Comparison of ENCODE assay signal across 17 cellular contexts in the genomic region with DNA sequence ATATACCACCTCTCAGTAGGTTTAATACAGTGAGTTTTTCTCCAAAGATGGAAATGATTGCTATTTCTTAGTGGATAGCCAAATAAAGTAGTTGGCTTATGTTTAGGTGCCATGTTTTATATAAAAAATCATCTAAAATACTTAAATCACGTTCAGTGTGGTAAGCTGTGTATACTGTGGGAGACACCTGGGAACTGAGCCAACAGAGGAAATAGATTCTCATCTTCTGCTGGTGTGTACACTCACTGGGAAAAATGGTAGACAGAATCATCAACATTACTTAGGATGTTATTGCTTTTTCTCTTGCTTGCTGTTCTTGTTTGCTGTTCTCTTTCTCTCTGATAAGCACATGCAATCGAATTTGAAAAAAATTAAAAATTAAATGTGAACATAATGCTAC.
DNase-seq lines count a peak whose midpoint lies in the region; FAIRE-seq and TF ChIP-seq lines count a peak whose summit lies in the region.
"Had no signal": no experiment of that assay in that cellular context is flagged by ENCODE, and none has a peak within 500 bp of the region (broad histone marks: within the 10 kb centered on the region; RNA-seq: fewer than 3 reads in every experiment).

No MANE protein-coding gene starts in this region.

- H4K20me1 ChIP-seq in astrocyte (ENCODE audit: insufficient read depth, low read length) = no peaks in the 10 kb centered on the region

- H3K36me3 Mint-ChIP-seq in astrocyte (ENCODE audit: low read depth, unreplicated experiment) = no peaks in the 10 kb centered on the region
- no peaks in the 10 kb centered on the region for H3K36me3 Mint-ChIP-seq in T-helper 2 cell treated with Interferon-gamma antibody and Interleukin-4, amounts not matched to agents 5 μg/mL and 100 μg/mL, for 36 hours (ENCODE audit: low read depth)
- H3K36me3 Mint-ChIP-seq: activated naive CD8-positive, alpha-beta T cell; WTC11 had no signal

- H3K27ac ChIP-seq in astrocyte (ENCODE audit: low read depth, low read length) (no peak overlapping the region), stomach (no peak overlapping the region)
- H3K27ac ChIP-seq: A549, parathyroid adenoma, spleen, thoracic aorta had no signal

- FAIRE-seq in astrocyte (lab: Jason Lieb, UNC) (no peak), urothelium cell line (lab: Jason Lieb, UNC) (no peak)
- FAIRE-seq: A549, islet of Langerhans had no signal

- TF ChIP-seq CTCF in astrocyte (IDR thresholded peaks at IDR 0.05; ENCODE audit: insufficient read depth, low read depth, low read length) (no peak), stomach (IDR thresholded peaks at IDR 0.05) (no peak)

- H3K9ac ChIP-seq in astrocyte (ENCODE audit: low read length) = no peak overlapping the region
- H3K9ac ChIP-seq: parathyroid adenoma had no signal

- no peaks in the 10 kb centered on the region for H3K4me1 ChIP-seq in astrocyte (ENCODE audit: insufficient read depth, low read length)
- H3K4me1 ChIP-seq in stomach = no peaks in the 10 kb centered on the region
- H3K4me1 ChIP-seq: A549, parathyroid adenoma, spleen had no signal

- no peak overlapping the region for H3K4me2 ChIP-seq in astrocyte (ENCODE audit: low read length)
- H3K4me2 ChIP-seq: A549 had no signal

- 18 to 33% (median 23%) methylated on average over 2 of the region's 2 CpGs for WGBS in stomach, 5 donors

- no peak overlapping the region for H2AFZ ChIP-seq in astrocyte (ENCODE audit: low read depth, low read length)
- H2AFZ ChIP-seq: parathyroid adenoma had no signal

- no peaks in the 10 kb centered on the region for H3K9me3 Mint-ChIP-seq in astrocyte (ENCODE audit: unreplicated experiment)
- H3K9me3 Mint-ChIP-seq in T-helper 2 cell treated with Interferon-gamma antibody and Interleukin-4, amounts not matched to agents 5 μg/mL and 100 μg/mL, for 36 hours = no peaks in the 10 kb centered on the region
- H3K9me3 Mint-ChIP-seq: WTC11 had no signal

- H3K27me3 Mint-ChIP-seq in astrocyte (ENCODE audit: low read depth, unreplicated experiment) = peaks cover 2% of the 10 kb centered on the region
- H3K27me3 Mint-ChIP-seq in T-helper 2 cell treated with Interferon-gamma antibody and Interleukin-4, amounts not matched to agents 5 μg/mL and 100 μg/mL, for 36 hours (ENCODE audit: low read depth) = peaks cover 8% of the 10 kb centered on the region
- H3K27me3 Mint-ChIP-seq: activated naive CD8-positive, alpha-beta T cell had no signal

- no peak for TF ChIP-seq EP300 in stomach (IDR thresholded peaks at IDR 0.05)

- H3K36me3 ChIP-seq in astrocyte (ENCODE audit: insufficient read depth, low read length) = no peaks in the 10 kb centered on the region
- no peaks in the 10 kb centered on the region for H3K36me3 ChIP-seq in stomach
- H3K36me3 ChIP-seq: spleen, thoracic aorta had no signal

- no peaks in the 10 kb centered on the region for H3K4me1 Mint-ChIP-seq in astrocyte (ENCODE audit: low read depth, unreplicated experiment)
- peaks cover 5% of the 10 kb centered on the region for H3K4me1 Mint-ChIP-seq in T-helper 2 cell treated with Interferon-gamma antibody and Interleukin-4, amounts not matched to agents 5 μg/mL and 100 μg/mL, for 36 hours (ENCODE audit: low read depth)

- H3K9me3 ChIP-seq in astrocyte (ENCODE audit: insufficient read depth, low read depth, low read length) = no peaks in the 10 kb centered on the region
- H3K9me3 ChIP-seq in stomach = no peaks in the 10 kb centered on the region
- H3K9me3 ChIP-seq: A549, spleen, thoracic aorta had no signal

- H3K4me3 Mint-ChIP-seq in astrocyte (ENCODE audit: unreplicated experiment) = no peak overlapping the region
- H3K4me3 Mint-ChIP-seq in T-helper 2 cell treated with Interferon-gamma antibody and Interleukin-4, amounts not matched to agents 5 μg/mL and 100 μg/mL, for 36 hours = no peak overlapping the region
- H3K4me3 Mint-ChIP-seq: activated naive CD8-positive, alpha-beta T cell; WTC11 had no signal

- peaks cover 2% of the 10 kb centered on the region for H3K27me3 ChIP-seq in astrocyte (ENCODE audit: insufficient read depth, low read length)
- no peaks in the 10 kb centered on the region for H3K27me3 ChIP-seq in stomach

- no peaks in the 10 kb centered on the region for H3K79me2 ChIP-seq in astrocyte (ENCODE audit: insufficient read depth, low read length)
- H3K79me2 ChIP-seq: parathyroid adenoma had no signal

- DNase-seq in NCI-H1694 (lab: John Stamatoyannopoulos, UW) = peak; percentile 12
- DNase-seq in NCI-H1694 treated with DMSO at 0.1 percent for 48 hours (lab: John Stamatoyannopoulos, UW) = no peak
- DNase-seq in NCI-H2081 treated with DMSO at 0.1 percent for 48 hours (lab: John Stamatoyannopoulos, UW) = peak; percentile 63
- peak; percentile 26 for DNase-seq in astrocyte (ENCODE audit: low read depth)
- DNase-seq in myocyte (ENCODE audit: low read depth) = peak; percentile 15
- no peak for DNase-seq in stomach
- DNase-seq in T-helper 2 cell treated with Interferon-gamma antibody and Interleukin-4, amounts not matched to agents 5 μg/mL and 100 μg/mL, for 36 hours (ENCODE audit: low spot score) = no peak
- no peak for DNase-seq in urothelium cell line (ENCODE audit: low spot score)
- DNase-seq: foreskin melanocyte, NCI-H526, spleen had no signal

- H3K27ac Mint-ChIP-seq in astrocyte (ENCODE audit: unreplicated experiment) = no peak overlapping the region
- H3K27ac Mint-ChIP-seq in T-helper 2 cell treated with Interferon-gamma antibody and Interleukin-4, amounts not matched to agents 5 μg/mL and 100 μg/mL, for 36 hours = no peak overlapping the region
- H3K27ac Mint-ChIP-seq: activated naive CD8-positive, alpha-beta T cell; WTC11 had no signal

- no peak overlapping the region for H3K4me3 ChIP-seq in astrocyte (ENCODE audit: insufficient read depth, low read depth, low read length)
- no peak overlapping the region for H3K4me3 ChIP-seq in stomach
- H3K4me3 ChIP-seq: A549, spleen, thoracic aorta had no signal

- TF ChIP-seq POLR2A in stomach (IDR thresholded peaks at IDR 0.05) = no peak

- intact Hi-C loops in stomach (cut with DNase I; ENCODE audit: low total_unique reads) = no loop called here

Comparison
In these comparisons a context has a peak if more than half of its experiments do, and no peak if none do; other contexts are left out.
1. DNase-seq: peak in NCI-H1694 (single experiment), NCI-H2081 treated with DMSO at 0.1 percent for 48 hours (single experiment), astrocyte (single experiment) and myocyte (single experiment); none in NCI-H1694 treated with DMSO at 0.1 percent for 48 hours (single experiment), stomach (single experiment), T-helper 2 cell treated with Interferon-gamma antibody and Interleukin-4, amounts not matched to agents 5 μg/mL and 100 μg/mL, for 36 hours (single experiment) and urothelium cell line (single experiment).